17 cellular contexts compared by ENCODE assay signal in genomic region chr6:17283074-17283473, GRCh38. TPM values are rescaled to one million over a fixed set of nuclear protein-coding genes. Genes with fewer than 3 reads are reported as not detected.
DNase-seq lines count a peak whose midpoint lies in the region; ATAC-seq, FAIRE-seq and TF ChIP-seq lines count a peak whose summit lies in the region.
"Had no signal": no experiment of that assay in that cellular context is flagged by ENCODE, and none has a peak within 500 bp of the region (broad histone marks: within the 10 kb centered on the region; RNA-seq: fewer than 3 reads in every experiment).

No MANE protein-coding gene starts in this region.

- H3K36me3 ChIP-seq in BJ (ENCODE audit: control insufficient read depth, insufficient read depth, low read length) (0 out of 2 replicates have a peak, but pooled peaks cover 3% of the 10 kb centered on the region), astrocyte (ENCODE audit: insufficient read depth, low read length) (peaks cover 11% of the 10 kb centered on the region), osteoblast (ENCODE audit: insufficient read depth, low read length) (no peaks in the 10 kb centered on the region), MG63 (no peaks in the 10 kb centered on the region)
- H3K36me3 ChIP-seq: BLaER1, transverse colon had no signal

- H3K9me3 Mint-ChIP-seq in astrocyte (ENCODE audit: unreplicated experiment) (no peaks in the 10 kb centered on the region), mesothelial cell of epicardium (no peaks in the 10 kb centered on the region), T-cell (no peaks in the 10 kb centered on the region)

- no peaks in the 10 kb centered on the region for H3K27me3 ChIP-seq in BJ (ENCODE audit: control insufficient read depth, insufficient read depth, low read length)
- no peaks in the 10 kb centered on the region for H3K27me3 ChIP-seq in astrocyte (ENCODE audit: insufficient read depth, low read length)
- H3K27me3 ChIP-seq in osteoblast (ENCODE audit: insufficient read depth, low read length): no peaks in the 10 kb centered on the region
- H3K27me3 ChIP-seq in MG63: no peaks in the 10 kb centered on the region
- H3K27me3 ChIP-seq: body of pancreas had no signal

- peaks cover 22% of the 10 kb centered on the region for H3K79me2 ChIP-seq in astrocyte (ENCODE audit: insufficient read depth, low read length)
- H3K79me2 ChIP-seq in osteoblast (ENCODE audit: insufficient read depth, low read length): no peaks in the 10 kb centered on the region

- ATAC-seq in T-cell (replicated peaks in 1 of 4): no peak
- ATAC-seq: body of pancreas had no signal

- H4K20me1 ChIP-seq in astrocyte (ENCODE audit: insufficient read depth, low read length) (peaks cover 4% of the 10 kb centered on the region), osteoblast (ENCODE audit: insufficient read depth, low read length) (no peaks in the 10 kb centered on the region)
- H4K20me1 ChIP-seq: BLaER1 had no signal

- FAIRE-seq in astrocyte (lab: Jason Lieb, UNC): no peak
- FAIRE-seq: RCC 7860 had no signal

- H3K4me3 Mint-ChIP-seq in astrocyte (ENCODE audit: unreplicated experiment) (peak overlapping the region; percentile 85), mesothelial cell of epicardium (peak overlapping the region; percentile 54), T-cell (peak overlapping the region in 1 of 3 donors; percentile 46)

- peaks cover 6% of the 10 kb centered on the region for H3K27me3 Mint-ChIP-seq in astrocyte (ENCODE audit: low read depth, unreplicated experiment)
- peaks cover 70% of the 10 kb centered on the region for H3K27me3 Mint-ChIP-seq in mesothelial cell of epicardium (ENCODE audit: low read depth)
- peaks cover 62 to 66% of the 10 kb centered on the region in 2 donors for H3K27me3 Mint-ChIP-seq in T-cell

- H2AFZ ChIP-seq in astrocyte (ENCODE audit: low read depth, low read length): no peak overlapping the region
- no peak overlapping the region for H2AFZ ChIP-seq in osteoblast (ENCODE audit: low read length)

- H3K4me2 ChIP-seq in astrocyte (ENCODE audit: low read length) (peak overlapping the region; percentile 91), osteoblast (ENCODE audit: insufficient read depth, low read length) (no peak overlapping the region)
- H3K4me2 ChIP-seq: BLaER1 had no signal

- H3K27ac ChIP-seq in astrocyte (ENCODE audit: low read depth, low read length): peak overlapping the region; percentile 64
- no peak overlapping the region for H3K27ac ChIP-seq in osteoblast (ENCODE audit: low read depth, low read length)
- H3K27ac ChIP-seq: BLaER1, body of pancreas, VCaP had no signal

- DNase-seq in BJ (ENCODE audit: low read depth) (no peak), astrocyte (ENCODE audit: low read depth) (no peak), mesothelial cell of epicardium (ENCODE audit: low spot score in 2 of 2, unreplicated experiment in 2 of 2) (no peak), skeletal muscle cell (ENCODE audit: low read depth) (no peak), osteoblast (ENCODE audit: insufficient read length, low spot score, missing footprints) (no peak), MG63 (no peak), T-cell (no peak)
- no peak for DNase-seq in effector CD8-positive, alpha-beta T cell (lab: John Stamatoyannopoulos, UW)
- DNase-seq: activated CD8-positive, alpha-beta memory T cell treated with anti-CD3 and anti-CD28 coated beads for 24 hours; body of pancreas; NCI-H2081 treated with DMSO at 0.1 percent for 48 hours; posterior cingulate gyrus; SW 1271; transverse colon had no signal

- H3K4me1 Mint-ChIP-seq in astrocyte (ENCODE audit: low read depth, unreplicated experiment) (peaks cover 19% of the 10 kb centered on the region), mesothelial cell of epicardium (peaks cover 18% of the 10 kb centered on the region), T-cell (peaks cover 8 to 17% (median 13%) of the 10 kb centered on the region in 3 donors)

- H3K9me3 ChIP-seq in astrocyte (ENCODE audit: insufficient read depth, low read depth, low read length) (no peaks in the 10 kb centered on the region), osteoblast (ENCODE audit: low read depth, low read length) (no peaks in the 10 kb centered on the region), MG63 (no peaks in the 10 kb centered on the region)
- H3K9me3 ChIP-seq: body of pancreas, transverse colon had no signal

- H3K27ac Mint-ChIP-seq in astrocyte (ENCODE audit: unreplicated experiment) (no peak overlapping the region), mesothelial cell of epicardium (no peak overlapping the region), T-cell (no peak overlapping the region)

- TF ChIP-seq CTCF in BJ (IDR thresholded peaks at IDR 0.05; ENCODE audit: insufficient read depth, low read depth, low read length): no peak
- no peak for TF ChIP-seq CTCF in astrocyte (IDR thresholded peaks at IDR 0.05; ENCODE audit: insufficient read depth, low read depth, low read length)
- TF ChIP-seq CTCF in mesothelial cell of epicardium (IDR thresholded peaks at IDR 0.05; ENCODE audit: unreplicated experiment): no peak
- TF ChIP-seq CTCF in osteoblast (IDR thresholded peaks at IDR 0.05; ENCODE audit: extremely low read depth, low read depth, low read length): no peak

- H3K9ac ChIP-seq in astrocyte (ENCODE audit: low read length): peak overlapping the region; percentile 95
- H3K9ac ChIP-seq: BLaER1 had no signal

- H3K4me1 ChIP-seq in astrocyte (ENCODE audit: insufficient read depth, low read length): peaks cover 24% of the 10 kb centered on the region
- peaks cover 11% of the 10 kb centered on the region for H3K4me1 ChIP-seq in osteoblast (ENCODE audit: insufficient read depth, low read length)

- POLR2A ChIA-PET in BJ (lab: Charles Lee) (no interaction called here), T-cell (lab: Charles Lee) (no interaction called here)

- peaks cover 7% of the 10 kb centered on the region for H3K36me3 Mint-ChIP-seq in astrocyte (ENCODE audit: low read depth, unreplicated experiment)
- H3K36me3 Mint-ChIP-seq in mesothelial cell of epicardium: no peaks in the 10 kb centered on the region
- H3K36me3 Mint-ChIP-seq in T-cell: no peaks in the 10 kb centered on the region

- H3K4me3 ChIP-seq in BJ (ENCODE audit: low read depth, low read length) (peak overlapping the region; percentile 84), astrocyte (ENCODE audit: insufficient read depth, low read depth, low read length) (peak overlapping the region; percentile 79), skeletal muscle cell (ENCODE audit: low read depth, low read length) (peak overlapping the region; percentile 84), osteoblast (ENCODE audit: insufficient read depth, low read length) (no peak overlapping the region), MG63 (no peak overlapping the region)
- H3K4me3 ChIP-seq: BLaER1, body of pancreas had no signal

- CTCF ChIA-PET in BJ (lab: Yijun Ruan, JAX) (no interaction called here), T-cell (lab: Charles Lee) (no interaction called here)

RNA-seq across cellular contexts. Expression of gene RBM24, which starts 1.9 kb away (rescaled TPM):
- 14.7 and 19.9 TPM in 2 replicates for polyA plus RNA-seq in BJ (2011; rRNA removed)
- polyA minus RNA-seq in BJ (2011; rRNA and poly(A)+ RNA removed): 27.7 and 39.2 TPM in 2 replicates
- total RNA-seq in astrocyte: 18.2 and 22.7 TPM in 2 replicates
- total RNA-seq in mesothelial cell of epicardium: 0.43 to 0.86 TPM (median 0.45 TPM) in 3 replicates
- 0.59 and 1.4 TPM in 2 replicates for total RNA-seq in osteoblast
- total RNA-seq in MG63 (2014; rRNA removed; shearing (Covaris generic); ENCODE audit: low replicate concordance): 0.33 TPM in 1 of 2 replicates, not detected in the other
- total RNA-seq in T-cell: under 1 TPM in 1 of 5 donors, not detected in 4; 0.19 TPM

Comparison
In these comparisons a context has a peak if more than half of its experiments do, and no peak if none do; other contexts are left out.
1. H3K4me3 ChIP-seq: peak in BJ (single experiment), astrocyte (single experiment) and skeletal muscle cell (single experiment); none in osteoblast (single experiment) and MG63 (single experiment).